ENCODE assay signal across 1 cellular context in the genomic region with DNA sequence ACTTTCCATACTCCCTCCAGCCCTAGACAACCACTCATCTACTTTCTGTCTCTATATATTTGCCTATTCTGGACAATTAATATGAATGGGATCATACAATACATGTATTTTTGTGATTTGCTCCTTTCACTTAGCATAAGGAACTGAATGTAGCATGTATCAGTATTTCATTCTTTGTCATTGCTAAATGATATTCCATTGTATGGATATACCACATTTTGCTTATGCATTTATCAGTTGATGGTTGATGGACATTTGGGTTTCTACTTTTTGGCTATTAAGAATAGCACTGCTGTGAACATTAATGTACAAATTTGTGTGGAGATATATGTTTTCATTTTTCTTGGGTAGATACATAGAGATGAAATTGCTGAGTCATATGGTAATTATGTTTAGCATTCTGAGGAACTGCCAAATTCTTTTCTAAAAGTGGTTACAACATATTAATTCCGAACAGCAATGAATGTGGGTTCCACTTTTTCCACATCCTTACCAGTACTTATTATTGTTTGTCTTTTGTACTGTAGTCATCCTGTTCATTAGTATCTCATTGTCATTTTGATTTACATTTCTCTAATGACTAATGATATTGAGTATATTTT.
TF ChIP-seq lines count a peak whose summit lies in the region.

No MANE protein-coding gene starts in this region.

TF ChIP-seq in K562, 482 proteins besides CTCF, POLR2A, EP300 and RAD21 (continued from another document):
- TF ChIP-seq, protein P1, sequence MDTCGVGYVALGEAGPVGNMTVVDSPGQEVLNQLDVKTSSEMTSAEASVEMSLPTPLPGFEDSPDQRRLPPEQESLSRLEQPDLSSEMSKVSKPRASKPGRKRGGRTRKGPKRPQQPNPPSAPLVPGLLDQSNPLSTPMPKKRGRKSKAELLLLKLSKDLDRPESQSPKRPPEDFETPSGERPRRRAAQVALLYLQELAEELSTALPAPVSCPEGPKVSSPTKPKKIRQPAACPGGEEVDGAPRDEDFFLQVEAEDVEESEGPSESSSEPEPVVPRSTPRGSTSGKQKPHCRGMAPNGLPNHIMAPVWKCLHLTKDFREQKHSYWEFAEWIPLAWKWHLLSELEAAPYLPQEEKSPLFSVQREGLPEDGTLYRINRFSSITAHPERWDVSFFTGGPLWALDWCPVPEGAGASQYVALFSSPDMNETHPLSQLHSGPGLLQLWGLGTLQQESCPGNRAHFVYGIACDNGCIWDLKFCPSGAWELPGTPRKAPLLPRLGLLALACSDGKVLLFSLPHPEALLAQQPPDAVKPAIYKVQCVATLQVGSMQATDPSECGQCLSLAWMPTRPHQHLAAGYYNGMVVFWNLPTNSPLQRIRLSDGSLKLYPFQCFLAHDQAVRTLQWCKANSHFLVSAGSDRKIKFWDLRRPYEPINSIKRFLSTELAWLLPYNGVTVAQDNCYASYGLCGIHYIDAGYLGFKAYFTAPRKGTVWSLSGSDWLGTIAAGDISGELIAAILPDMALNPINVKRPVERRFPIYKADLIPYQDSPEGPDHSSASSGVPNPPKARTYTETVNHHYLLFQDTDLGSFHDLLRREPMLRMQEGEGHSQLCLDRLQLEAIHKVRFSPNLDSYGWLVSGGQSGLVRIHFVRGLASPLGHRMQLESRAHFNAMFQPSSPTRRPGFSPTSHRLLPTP (IDR thresholded peaks at IDR 0.05; ENCODE audit: borderline replicate concordance, extremely low read depth, insufficient read length), result no peak
- TF ChIP-seq STAT5A (IDR thresholded peaks at IDR 0.05; ENCODE audit: borderline replicate concordance, low read length), result no peak
- TF ChIP-seq, protein P2, sequence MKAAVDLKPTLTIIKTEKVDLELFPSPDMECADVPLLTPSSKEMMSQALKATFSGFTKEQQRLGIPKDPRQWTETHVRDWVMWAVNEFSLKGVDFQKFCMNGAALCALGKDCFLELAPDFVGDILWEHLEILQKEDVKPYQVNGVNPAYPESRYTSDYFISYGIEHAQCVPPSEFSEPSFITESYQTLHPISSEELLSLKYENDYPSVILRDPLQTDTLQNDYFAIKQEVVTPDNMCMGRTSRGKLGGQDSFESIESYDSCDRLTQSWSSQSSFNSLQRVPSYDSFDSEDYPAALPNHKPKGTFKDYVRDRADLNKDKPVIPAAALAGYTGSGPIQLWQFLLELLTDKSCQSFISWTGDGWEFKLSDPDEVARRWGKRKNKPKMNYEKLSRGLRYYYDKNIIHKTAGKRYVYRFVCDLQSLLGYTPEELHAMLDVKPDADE (conservative IDR thresholded peaks at IDR 0.05; ENCODE audit: control insufficient read depth, low read depth, low read length), result no peak
- TF ChIP-seq MCM3 (IDR thresholded peaks at IDR 0.05), result no peak
- no peak for TF ChIP-seq DPF2 (IDR thresholded peaks at IDR 0.05)
- TF ChIP-seq, protein P3, sequence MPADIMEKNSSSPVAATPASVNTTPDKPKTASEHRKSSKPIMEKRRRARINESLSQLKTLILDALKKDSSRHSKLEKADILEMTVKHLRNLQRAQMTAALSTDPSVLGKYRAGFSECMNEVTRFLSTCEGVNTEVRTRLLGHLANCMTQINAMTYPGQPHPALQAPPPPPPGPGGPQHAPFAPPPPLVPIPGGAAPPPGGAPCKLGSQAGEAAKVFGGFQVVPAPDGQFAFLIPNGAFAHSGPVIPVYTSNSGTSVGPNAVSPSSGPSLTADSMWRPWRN (IDR thresholded peaks at IDR 0.05; ENCODE audit: low read depth), result no peak
- peak; percentile 78 for TF ChIP-seq MAFF (IDR thresholded peaks at IDR 0.05; ENCODE audit: low read length)
- no peak for TF ChIP-seq MEF2D (tag; conservative IDR thresholded peaks at IDR 0.05; ENCODE audit: low read depth)
- no peak for TF ChIP-seq FOXM1 (IDR thresholded peaks at IDR 0.05; ENCODE audit: low read depth)
- no peak for TF ChIP-seq FOXM1 (CRISPR knock-in tag; IDR thresholded peaks at IDR 0.05; ENCODE audit: low read depth)
- no peak for TF ChIP-seq BRF1 (IDR thresholded peaks at IDR 0.05; ENCODE audit: borderline replicate concordance, extremely low read depth, insufficient read length)
- TF ChIP-seq NRF1 (conservative IDR thresholded peaks at IDR 0.05 in 1 of 2, IDR thresholded peaks at IDR 0.05 in 1 of 2), result no peak
- TF ChIP-seq NFE2L1 (tag; IDR thresholded peaks at IDR 0.05; ENCODE audit: borderline replicate concordance, low read depth), result peak; percentile 79
- TF ChIP-seq, protein P4, sequence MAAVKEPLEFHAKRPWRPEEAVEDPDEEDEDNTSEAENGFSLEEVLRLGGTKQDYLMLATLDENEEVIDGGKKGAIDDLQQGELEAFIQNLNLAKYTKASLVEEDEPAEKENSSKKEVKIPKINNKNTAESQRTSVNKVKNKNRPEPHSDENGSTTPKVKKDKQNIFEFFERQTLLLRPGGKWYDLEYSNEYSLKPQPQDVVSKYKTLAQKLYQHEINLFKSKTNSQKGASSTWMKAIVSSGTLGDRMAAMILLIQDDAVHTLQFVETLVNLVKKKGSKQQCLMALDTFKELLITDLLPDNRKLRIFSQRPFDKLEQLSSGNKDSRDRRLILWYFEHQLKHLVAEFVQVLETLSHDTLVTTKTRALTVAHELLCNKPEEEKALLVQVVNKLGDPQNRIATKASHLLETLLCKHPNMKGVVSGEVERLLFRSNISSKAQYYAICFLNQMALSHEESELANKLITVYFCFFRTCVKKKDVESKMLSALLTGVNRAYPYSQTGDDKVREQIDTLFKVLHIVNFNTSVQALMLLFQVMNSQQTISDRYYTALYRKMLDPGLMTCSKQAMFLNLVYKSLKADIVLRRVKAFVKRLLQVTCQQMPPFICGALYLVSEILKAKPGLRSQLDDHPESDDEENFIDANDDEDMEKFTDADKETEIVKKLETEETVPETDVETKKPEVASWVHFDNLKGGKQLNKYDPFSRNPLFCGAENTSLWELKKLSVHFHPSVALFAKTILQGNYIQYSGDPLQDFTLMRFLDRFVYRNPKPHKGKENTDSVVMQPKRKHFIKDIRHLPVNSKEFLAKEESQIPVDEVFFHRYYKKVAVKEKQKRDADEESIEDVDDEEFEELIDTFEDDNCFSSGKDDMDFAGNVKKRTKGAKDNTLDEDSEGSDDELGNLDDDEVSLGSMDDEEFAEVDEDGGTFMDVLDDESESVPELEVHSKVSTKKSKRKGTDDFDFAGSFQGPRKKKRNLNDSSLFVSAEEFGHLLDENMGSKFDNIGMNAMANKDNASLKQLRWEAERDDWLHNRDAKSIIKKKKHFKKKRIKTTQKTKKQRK (IDR thresholded peaks at IDR 0.05; ENCODE audit: borderline replicate concordance, low read depth, low read length), result no peak
- TF ChIP-seq RBM25 (IDR thresholded peaks at IDR 0.05; ENCODE audit: low read depth, low read length, severe bottlenecking), result peak; percentile 46
- no peak for TF ChIP-seq NR4A1 (CRISPR knock-in tag; IDR thresholded peaks at IDR 0.05)
- TF ChIP-seq NR4A1 (tag; IDR thresholded peaks at IDR 0.05), result no peak
- TF ChIP-seq CHCHD3 (CRISPR knock-in tag; IDR thresholded peaks at IDR 0.05), result no peak
- peak; percentile 77 for TF ChIP-seq ZNF146 (CRISPR knock-in tag; IDR thresholded peaks at IDR 0.05; ENCODE audit: unreplicated experiment)
- no peak for TF ChIP-seq ZNF347 (CRISPR knock-in tag; IDR thresholded peaks at IDR 0.05; ENCODE audit: low read depth)
- no peak for TF ChIP-seq ZNF561 (CRISPR knock-in tag; conservative IDR thresholded peaks at IDR 0.05)
- no peak for TF ChIP-seq ZNF263 (CRISPR knock-in tag; IDR thresholded peaks at IDR 0.05; ENCODE audit: borderline replicate concordance)
- TF ChIP-seq GTF2F1 (IDR thresholded peaks at IDR 0.05; ENCODE audit: low read depth, low read length), result no peak
- TF ChIP-seq HMG20B (CRISPR knock-in tag; IDR thresholded peaks at IDR 0.05), result no peak
- no peak for TF ChIP-seq ZNF41 (CRISPR knock-in tag; conservative IDR thresholded peaks at IDR 0.05)
- TF ChIP-seq CEBPG (CRISPR knock-in tag; IDR thresholded peaks at IDR 0.05), result no peak
- no peak for TF ChIP-seq CEBPG (tag; conservative IDR thresholded peaks at IDR 0.05 in 1 of 2, IDR thresholded peaks at IDR 0.05 in 1 of 2)
- TF ChIP-seq HNRNPH1 (optimal IDR thresholded peaks at IDR 0.05; ENCODE audit: low read depth, low read length), result no peak
- 0 out of 4 replicates have a peak, but pooled peaks of 1 of the 2 experiments have one; percentile 22 for TF ChIP-seq TRIM24 (IDR thresholded peaks at IDR 0.05)
- TF ChIP-seq SMARCA5 (IDR thresholded peaks at IDR 0.05), result no peak
- no peak for TF ChIP-seq NCOA2 (IDR thresholded peaks at IDR 0.05; ENCODE audit: partially characterized antibody in 2 of 2)
- TF ChIP-seq MAFK (IDR thresholded peaks at IDR 0.05; ENCODE audit: low read length), result peak; percentile 65; the same call in 1 of the 2 replicates
- no peak for TF ChIP-seq GATAD2A (IDR thresholded peaks at IDR 0.05)
- TF ChIP-seq NFE2 (IDR thresholded peaks at IDR 0.05; ENCODE audit: low read depth), result peak; percentile 74
- no peak for TF ChIP-seq XRCC4 (IDR thresholded peaks at IDR 0.05; ENCODE audit: extremely low read depth, insufficient read depth, insufficient read length)
- no peak for TF ChIP-seq PPARD (CRISPR knock-in tag; IDR thresholded peaks at IDR 0.05)
- no peak for TF ChIP-seq HCFC1 (IDR thresholded peaks at IDR 0.05; ENCODE audit: low read depth, low read length)
- TF ChIP-seq MAFG (tag; conservative IDR thresholded peaks at IDR 0.05), result peak; percentile 87
- peak; percentile 90 for TF ChIP-seq ZNF316 (IDR thresholded peaks at IDR 0.05)
- peak; percentile 85 for TF ChIP-seq C11orf30 (IDR thresholded peaks at IDR 0.05; ENCODE audit: low read depth)
- TF ChIP-seq, protein P5, sequence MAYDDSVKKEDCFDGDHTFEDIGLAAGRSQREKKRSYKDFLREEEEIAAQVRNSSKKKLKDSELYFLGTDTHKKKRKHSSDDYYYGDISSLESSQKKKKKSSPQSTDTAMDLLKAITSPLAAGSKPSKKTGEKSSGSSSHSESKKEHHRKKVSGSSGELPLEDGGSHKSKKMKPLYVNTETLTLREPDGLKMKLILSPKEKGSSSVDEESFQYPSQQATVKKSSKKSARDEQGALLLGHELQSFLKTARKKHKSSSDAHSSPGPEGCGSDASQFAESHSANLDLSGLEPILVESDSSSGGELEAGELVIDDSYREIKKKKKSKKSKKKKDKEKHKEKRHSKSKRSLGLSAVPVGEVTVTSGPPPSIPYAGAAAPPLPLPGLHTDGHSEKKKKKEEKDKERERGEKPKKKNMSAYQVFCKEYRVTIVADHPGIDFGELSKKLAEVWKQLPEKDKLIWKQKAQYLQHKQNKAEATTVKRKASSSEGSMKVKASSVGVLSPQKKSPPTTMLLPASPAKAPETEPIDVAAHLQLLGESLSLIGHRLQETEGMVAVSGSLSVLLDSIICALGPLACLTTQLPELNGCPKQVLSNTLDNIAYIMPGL (CRISPR knock-in tag; IDR thresholded peaks at IDR 0.05), result no peak
TF ChIP-seq in K562: peak in this region for 10.
